In the genomic region with DNA sequence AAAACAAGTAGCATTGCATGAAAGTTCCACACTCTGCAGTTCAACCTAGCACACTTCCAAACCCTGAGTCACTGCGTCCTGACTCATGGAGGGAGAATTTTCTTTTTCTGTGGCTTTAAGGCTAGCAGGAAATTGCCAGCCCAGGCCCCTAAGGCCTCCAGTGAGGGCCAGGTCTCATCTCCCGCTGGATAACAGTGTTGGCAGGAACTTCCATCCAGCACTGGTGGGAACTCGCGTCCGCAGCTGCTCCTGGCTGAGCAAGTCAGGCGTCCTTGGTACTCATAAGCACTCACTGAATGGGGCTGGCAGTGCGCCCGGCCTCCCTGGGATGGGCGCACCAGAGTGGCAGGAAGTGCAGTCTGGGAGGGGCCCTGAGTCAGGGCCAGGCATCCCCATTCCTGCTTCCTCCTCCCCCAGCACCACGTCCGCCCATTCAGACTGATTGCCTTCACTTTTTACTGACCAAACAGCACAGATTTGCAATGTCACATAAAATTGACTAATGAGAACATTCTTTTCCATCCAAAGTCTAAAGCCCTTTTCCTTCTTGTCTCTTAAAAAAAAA, we compare ENCODE assay signal across 1 cellular context.
TF ChIP-seq lines count a peak whose summit lies in the region.

No MANE protein-coding gene starts in this region.

TF ChIP-seq in H1, 55 proteins besides CTCF, POLR2A, EP300 and RAD21 (continued from another document):
- TF ChIP-seq, protein P1, sequence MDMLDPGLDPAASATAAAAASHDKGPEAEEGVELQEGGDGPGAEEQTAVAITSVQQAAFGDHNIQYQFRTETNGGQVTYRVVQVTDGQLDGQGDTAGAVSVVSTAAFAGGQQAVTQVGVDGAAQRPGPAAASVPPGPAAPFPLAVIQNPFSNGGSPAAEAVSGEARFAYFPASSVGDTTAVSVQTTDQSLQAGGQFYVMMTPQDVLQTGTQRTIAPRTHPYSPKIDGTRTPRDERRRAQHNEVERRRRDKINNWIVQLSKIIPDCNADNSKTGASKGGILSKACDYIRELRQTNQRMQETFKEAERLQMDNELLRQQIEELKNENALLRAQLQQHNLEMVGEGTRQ (IDR thresholded peaks at IDR 0.05; ENCODE audit: low read length) = no peak
- no peak for TF ChIP-seq RNF2 (IDR thresholded peaks at IDR 0.05; ENCODE audit: borderline replicate concordance, low read depth, low read length, missing control alignments, poor library complexity, severe bottlenecking)
